In the genomic region with DNA sequence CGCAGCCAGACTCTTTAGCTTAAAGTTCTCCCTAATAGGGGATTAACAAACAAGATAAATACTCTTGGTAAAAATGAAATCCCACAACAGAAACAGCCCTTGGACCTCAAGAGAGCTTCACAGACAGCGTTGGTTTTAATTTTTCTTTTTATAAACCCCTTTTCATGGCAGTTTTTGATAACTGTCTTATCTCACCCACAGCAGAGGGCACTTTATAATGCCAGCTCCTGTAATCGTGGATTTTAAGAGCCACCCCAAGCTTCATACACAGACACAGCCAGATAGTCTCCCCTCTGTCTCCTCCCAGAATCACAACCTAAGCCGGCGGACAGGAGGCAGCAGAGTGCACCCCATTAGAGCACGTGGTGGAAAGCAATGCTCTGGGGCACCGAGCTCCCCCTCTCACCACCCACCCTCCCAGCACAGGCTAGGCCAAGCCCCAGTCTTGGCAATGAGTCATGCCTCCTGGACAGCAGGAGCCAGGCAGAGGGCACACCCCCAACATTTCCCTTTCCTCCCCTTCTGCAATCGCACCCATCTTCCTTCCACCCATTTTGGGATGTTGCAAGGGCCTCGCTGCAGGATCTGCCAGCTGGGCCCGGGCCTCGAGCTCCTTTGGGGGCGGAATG, we compare ENCODE assay signal across 8 cellular contexts. TPM values are rescaled to one million over a fixed set of nuclear protein-coding genes. Genes with fewer than 3 reads are reported as not detected.
A peak's percentile ranks its signal among the peaks of the same experiment; 100 is the strongest.
DNase-seq lines count a peak whose midpoint lies in the region; TF ChIP-seq lines count a peak whose summit lies in the region.

No MANE protein-coding gene starts in this region.

- peaks cover 65% of the 10 kb centered on the region for H3K27me3 Mint-ChIP-seq in activated CD4-positive, alpha-beta T cell treated with anti-CD3 and anti-CD28 coated beads, Interleukin-2, amount 10 ng/mL, durations not matched to agents 7 days and 5 days
- peaks cover 3% of the 10 kb centered on the region for H3K27me3 Mint-ChIP-seq in type B pancreatic cell

- peak overlapping the region; percentile 96 for H3K9ac ChIP-seq in mucosa of stomach (ENCODE audit: low read length)

- peak; percentile 60 for DNase-seq in activated CD8-positive, alpha-beta memory T cell treated with anti-CD3 and anti-CD28 coated beads for 24 hours
- no peak for DNase-seq in activated CD8-positive, alpha-beta memory T cell treated with anti-CD3 and anti-CD28 coated beads, Interleukin-2, amount 50 U/mL, for 4 hours
- DNase-seq in GOT3 (lab: John Stamatoyannopoulos, UW) (peak; percentile 22), LHCN-M2 (ENCODE audit: low read depth) (peak; percentile 97), fibroblast of gingiva (ENCODE audit: low read depth) (peak; percentile 98), type B pancreatic cell (ENCODE audit: extremely low spot score, unreplicated experiment) (no peak)
- peak; percentile 16 for DNase-seq in activated CD4-positive, alpha-beta T cell treated with anti-CD3 and anti-CD28 coated beads, Interleukin-2, amount 10 ng/mL, durations not matched to agents 7 days and 5 days

- peaks cover 50% of the 10 kb centered on the region for H3K4me1 ChIP-seq in mucosa of stomach (ENCODE audit: control insufficient read depth, insufficient read depth, low read length)

- POLR2A ChIA-PET in activated CD4-positive, alpha-beta T cell treated with anti-CD3 and anti-CD28 coated beads, Interleukin-2, amount 10 ng/mL, durations not matched to agents 7 days and 5 days (lab: Charles Lee), result interaction anchor here (0.6 kb wide), 1 partner anchor 321 kb away, joined by 9 read pairs; no protein-coding TSS in a partner anchor

- no peaks in the 10 kb centered on the region for H3K27me3 ChIP-seq in mucosa of stomach (ENCODE audit: control insufficient read depth, insufficient read depth, low read length)

- H3K36me3 ChIP-seq in mucosa of stomach (ENCODE audit: control insufficient read depth, insufficient read depth, low read length), result peaks cover 7% of the 10 kb centered on the region

- TF ChIP-seq CTCF in type B pancreatic cell (conservative IDR thresholded peaks at IDR 0.05), result peak; percentile 62

- H3K9me3 ChIP-seq in mucosa of stomach (ENCODE audit: control insufficient read depth, low read length), result no peaks in the 10 kb centered on the region

- H3K27ac Mint-ChIP-seq in activated CD4-positive, alpha-beta T cell treated with anti-CD3 and anti-CD28 coated beads, Interleukin-2, amount 10 ng/mL, durations not matched to agents 7 days and 5 days, result no peak overlapping the region
- peak overlapping the region; percentile 59 for H3K27ac Mint-ChIP-seq in type B pancreatic cell

- peak overlapping the region; percentile 70 for H3K4me3 ChIP-seq in mucosa of stomach (ENCODE audit: low read length)

- peaks cover 24% of the 10 kb centered on the region for H3K4me1 Mint-ChIP-seq in activated CD4-positive, alpha-beta T cell treated with anti-CD3 and anti-CD28 coated beads, Interleukin-2, amount 10 ng/mL, durations not matched to agents 7 days and 5 days
- peaks cover 37% of the 10 kb centered on the region for H3K4me1 Mint-ChIP-seq in type B pancreatic cell (ENCODE audit: unreplicated experiment)

- peak overlapping the region; percentile 19 for H3K4me3 Mint-ChIP-seq in activated CD4-positive, alpha-beta T cell treated with anti-CD3 and anti-CD28 coated beads, Interleukin-2, amount 10 ng/mL, durations not matched to agents 7 days and 5 days
- H3K4me3 Mint-ChIP-seq in type B pancreatic cell, result peak overlapping the region; percentile 87

- H3K9me3 Mint-ChIP-seq in activated CD4-positive, alpha-beta T cell treated with anti-CD3 and anti-CD28 coated beads, Interleukin-2, amount 10 ng/mL, durations not matched to agents 7 days and 5 days, result no peaks in the 10 kb centered on the region
- H3K9me3 Mint-ChIP-seq in type B pancreatic cell, result no peaks in the 10 kb centered on the region

- peaks cover 3% of the 10 kb centered on the region for H3K36me3 Mint-ChIP-seq in activated CD4-positive, alpha-beta T cell treated with anti-CD3 and anti-CD28 coated beads, Interleukin-2, amount 10 ng/mL, durations not matched to agents 7 days and 5 days (ENCODE audit: low read depth)
- H3K36me3 Mint-ChIP-seq in type B pancreatic cell, result peaks cover 19% of the 10 kb centered on the region

- CTCF ChIA-PET in activated CD4-positive, alpha-beta T cell treated with anti-CD3 and anti-CD28 coated beads, Interleukin-2, amount 10 ng/mL, durations not matched to agents 7 days and 5 days (lab: Charles Lee), result interaction anchor here (0.6 to 1.5 kb wide), 5 partner anchors 9 to 191 kb away, joined by 3 to 5 read pairs (median 4); no protein-coding TSS in a partner anchor

RNA-seq across cellular contexts. Expression of a gene that starts 2.5 kb away (rescaled TPM):
- total RNA-seq in LHCN-M2 (2014; rRNA removed) (6.2 and 8.3 TPM in 2 replicates), type B pancreatic cell (ENCODE audit: low replicate concordance) (31.9 and 58.4 TPM in 2 replicates)
- 3.7 TPM for polyA plus RNA-seq in LHCN-M2 (2012)
- under 1 TPM in 1 of 2 experiments, not detected in 1; 0.15 TPM for total RNA-seq in activated CD4-positive, alpha-beta T cell treated with anti-CD3 and anti-CD28 coated beads, Interleukin-2, amount 10 ng/mL, durations not matched to agents 7 days and 5 days

Comparison
In these comparisons a context has a peak if more than half of its experiments do, and no peak if none do; other contexts are left out.
1. DNase-seq: peak in activated CD8-positive, alpha-beta memory T cell treated with anti-CD3 and anti-CD28 coated beads for 24 hours (single experiment), GOT3 (single experiment), LHCN-M2 (single experiment), activated CD4-positive, alpha-beta T cell treated with anti-CD3 and anti-CD28 coated beads, Interleukin-2, amount 10 ng/mL, durations not matched to agents 7 days and 5 days (single experiment) and fibroblast of gingiva (single experiment); none in activated CD8-positive, alpha-beta memory T cell treated with anti-CD3 and anti-CD28 coated beads, Interleukin-2, amount 50 U/mL, for 4 hours (single experiment) and type B pancreatic cell (single experiment).